1 cellular context compared by ENCODE assay signal in the genomic region with DNA sequence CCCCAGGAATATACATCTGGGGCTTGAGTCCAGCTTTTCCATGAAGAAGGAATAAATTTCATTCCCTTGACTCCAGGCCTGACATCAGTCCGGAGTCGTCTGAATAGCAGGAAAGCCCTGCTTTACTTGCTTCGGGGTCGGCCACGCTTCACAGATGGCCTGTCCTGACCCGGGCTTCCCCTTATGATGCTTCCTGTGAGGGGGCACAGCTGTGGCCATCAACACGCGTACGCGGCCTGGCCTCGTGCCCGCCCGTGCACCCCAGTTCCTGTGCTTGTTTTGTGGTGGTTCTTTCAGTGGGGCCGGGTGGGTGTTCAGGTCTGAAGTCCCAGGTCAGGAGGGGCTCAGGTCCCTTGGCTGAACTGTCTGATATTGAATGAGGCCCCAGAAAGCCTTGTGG.
TF ChIP-seq lines count a peak whose summit lies in the region.

No MANE protein-coding gene starts in this region.

TF ChIP-seq in GM23338, 12 proteins besides CTCF, POLR2A, EP300 and RAD21 (continued from another document):
- TF ChIP-seq, protein P1, sequence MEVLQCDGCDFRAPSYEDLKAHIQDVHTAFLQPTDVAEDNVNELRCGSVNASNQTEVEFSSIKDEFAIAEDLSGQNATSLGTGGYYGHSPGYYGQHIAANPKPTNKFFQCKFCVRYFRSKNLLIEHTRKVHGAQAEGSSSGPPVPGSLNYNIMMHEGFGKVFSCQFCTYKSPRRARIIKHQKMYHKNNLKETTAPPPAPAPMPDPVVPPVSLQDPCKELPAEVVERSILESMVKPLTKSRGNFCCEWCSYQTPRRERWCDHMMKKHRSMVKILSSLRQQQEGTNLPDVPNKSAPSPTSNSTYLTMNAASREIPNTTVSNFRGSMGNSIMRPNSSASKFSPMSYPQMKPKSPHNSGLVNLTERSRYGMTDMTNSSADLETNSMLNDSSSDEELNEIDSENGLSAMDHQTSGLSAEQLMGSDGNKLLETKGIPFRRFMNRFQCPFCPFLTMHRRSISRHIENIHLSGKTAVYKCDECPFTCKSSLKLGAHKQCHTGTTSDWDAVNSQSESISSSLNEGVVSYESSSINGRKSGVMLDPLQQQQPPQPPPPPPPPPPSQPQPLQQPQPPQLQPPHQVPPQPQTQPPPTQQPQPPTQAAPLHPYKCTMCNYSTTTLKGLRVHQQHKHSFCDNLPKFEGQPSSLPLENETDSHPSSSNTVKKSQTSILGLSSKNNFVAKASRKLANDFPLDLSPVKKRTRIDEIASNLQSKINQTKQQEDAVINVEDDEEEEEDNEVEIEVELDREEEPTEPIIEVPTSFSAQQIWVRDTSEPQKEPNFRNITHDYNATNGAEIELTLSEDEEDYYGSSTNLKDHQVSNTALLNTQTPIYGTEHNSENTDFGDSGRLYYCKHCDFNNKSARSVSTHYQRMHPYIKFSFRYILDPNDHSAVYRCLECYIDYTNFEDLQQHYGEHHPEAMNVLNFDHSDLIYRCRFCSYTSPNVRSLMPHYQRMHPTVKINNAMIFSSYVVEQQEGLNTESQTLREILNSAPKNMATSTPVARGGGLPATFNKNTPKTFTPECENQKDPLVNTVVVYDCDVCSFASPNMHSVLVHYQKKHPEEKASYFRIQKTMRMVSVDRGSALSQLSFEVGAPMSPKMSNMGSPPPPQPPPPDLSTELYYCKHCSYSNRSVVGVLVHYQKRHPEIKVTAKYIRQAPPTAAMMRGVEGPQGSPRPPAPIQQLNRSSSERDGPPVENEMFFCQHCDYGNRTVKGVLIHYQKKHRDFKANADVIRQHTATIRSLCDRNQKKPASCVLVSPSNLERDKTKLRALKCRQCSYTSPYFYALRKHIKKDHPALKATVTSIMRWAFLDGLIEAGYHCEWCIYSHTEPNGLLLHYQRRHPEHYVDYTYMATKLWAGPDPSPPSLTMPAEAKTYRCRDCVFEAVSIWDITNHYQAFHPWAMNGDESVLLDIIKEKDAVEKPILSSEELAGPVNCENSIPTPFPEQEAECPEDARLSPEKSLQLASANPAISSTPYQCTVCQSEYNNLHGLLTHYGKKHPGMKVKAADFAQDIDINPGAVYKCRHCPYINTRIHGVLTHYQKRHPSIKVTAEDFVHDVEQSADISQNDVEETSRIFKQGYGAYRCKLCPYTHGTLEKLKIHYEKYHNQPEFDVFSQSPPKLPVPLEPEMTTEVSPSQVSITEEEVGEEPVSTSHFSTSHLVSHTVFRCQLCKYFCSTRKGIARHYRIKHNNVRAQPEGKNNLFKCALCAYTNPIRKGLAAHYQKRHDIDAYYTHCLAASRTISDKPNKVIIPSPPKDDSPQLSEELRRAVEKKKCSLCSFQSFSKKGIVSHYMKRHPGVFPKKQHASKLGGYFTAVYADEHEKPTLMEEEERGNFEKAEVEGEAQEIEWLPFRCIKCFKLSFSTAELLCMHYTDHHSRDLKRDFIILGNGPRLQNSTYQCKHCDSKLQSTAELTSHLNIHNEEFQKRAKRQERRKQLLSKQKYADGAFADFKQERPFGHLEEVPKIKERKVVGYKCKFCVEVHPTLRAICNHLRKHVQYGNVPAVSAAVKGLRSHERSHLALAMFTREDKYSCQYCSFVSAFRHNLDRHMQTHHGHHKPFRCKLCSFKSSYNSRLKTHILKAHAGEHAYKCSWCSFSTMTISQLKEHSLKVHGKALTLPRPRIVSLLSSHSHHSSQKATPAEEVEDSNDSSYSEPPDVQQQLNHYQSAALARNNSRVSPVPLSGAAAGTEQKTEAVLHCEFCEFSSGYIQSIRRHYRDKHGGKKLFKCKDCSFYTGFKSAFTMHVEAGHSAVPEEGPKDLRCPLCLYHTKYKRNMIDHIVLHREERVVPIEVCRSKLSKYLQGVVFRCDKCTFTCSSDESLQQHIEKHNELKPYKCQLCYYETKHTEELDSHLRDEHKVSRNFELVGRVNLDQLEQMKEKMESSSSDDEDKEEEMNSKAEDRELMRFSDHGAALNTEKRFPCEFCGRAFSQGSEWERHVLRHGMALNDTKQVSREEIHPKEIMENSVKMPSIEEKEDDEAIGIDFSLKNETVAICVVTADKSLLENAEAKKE (CRISPR knock-in tag; IDR thresholded peaks at IDR 0.05): no peak
